In genomic region chr14:89474464-89474863, GRCh38 we compare ENCODE assay signal across 2 cellular contexts.
TF ChIP-seq lines count a peak whose summit lies in the region.

No MANE protein-coding gene starts in this region.

TF ChIP-seq in HepG2, 621 proteins besides CTCF, POLR2A, EP300 and RAD21:
- TF ChIP-seq ZNF83 (CRISPR knock-in tag; IDR thresholded peaks at IDR 0.05; ENCODE audit: borderline replicate concordance) (no peak), XBP1 (CRISPR knock-in tag; IDR thresholded peaks at IDR 0.05) (no peak), ZNF501 (CRISPR knock-in tag; IDR thresholded peaks at IDR 0.05) (no peak), GLI4 (CRISPR knock-in tag; IDR thresholded peaks at IDR 0.05; ENCODE audit: borderline replicate concordance) (no peak), GTF2F1 (IDR thresholded peaks at IDR 0.05; ENCODE audit: low read length) (no peak)

TF ChIP-seq in SK-N-SH, 30 proteins besides CTCF, POLR2A, EP300 and RAD21:
- TF ChIP-seq GABPA (IDR thresholded peaks at IDR 0.05; ENCODE audit: low read depth), result no peak
- TF ChIP-seq ELF1 (IDR thresholded peaks at IDR 0.05), result no peak
- TF ChIP-seq MEF2A (IDR thresholded peaks at IDR 0.05; ENCODE audit: borderline replicate concordance, low read depth), result no peak
- no peak for TF ChIP-seq NRF1 (IDR thresholded peaks at IDR 0.05; ENCODE audit: low read depth, low read length)
- no peak for TF ChIP-seq POLR2AphosphoS5 (IDR thresholded peaks at IDR 0.05; ENCODE audit: low read depth, low read length)
- TF ChIP-seq PBX3 (IDR thresholded peaks at IDR 0.05), result no peak
- TF ChIP-seq MAX (IDR thresholded peaks at IDR 0.05; ENCODE audit: low read depth), result no peak
- TF ChIP-seq USF2 (IDR thresholded peaks at IDR 0.05; ENCODE audit: borderline replicate concordance, low read depth, low read length), result no peak
- TF ChIP-seq TAF1 (IDR thresholded peaks at IDR 0.05; ENCODE audit: borderline replicate concordance, low read depth, low read length), result no peak
- TF ChIP-seq CHD2 (IDR thresholded peaks at IDR 0.05; ENCODE audit: low read length, partially characterized antibody), result no peak
- TF ChIP-seq SMC3 (IDR thresholded peaks at IDR 0.05; ENCODE audit: low read depth, low read length), result no peak
- TF ChIP-seq JUND (IDR thresholded peaks at IDR 0.05), result no peak
